Comparison of ENCODE assay signal across 6 cellular contexts in the genomic region with DNA sequence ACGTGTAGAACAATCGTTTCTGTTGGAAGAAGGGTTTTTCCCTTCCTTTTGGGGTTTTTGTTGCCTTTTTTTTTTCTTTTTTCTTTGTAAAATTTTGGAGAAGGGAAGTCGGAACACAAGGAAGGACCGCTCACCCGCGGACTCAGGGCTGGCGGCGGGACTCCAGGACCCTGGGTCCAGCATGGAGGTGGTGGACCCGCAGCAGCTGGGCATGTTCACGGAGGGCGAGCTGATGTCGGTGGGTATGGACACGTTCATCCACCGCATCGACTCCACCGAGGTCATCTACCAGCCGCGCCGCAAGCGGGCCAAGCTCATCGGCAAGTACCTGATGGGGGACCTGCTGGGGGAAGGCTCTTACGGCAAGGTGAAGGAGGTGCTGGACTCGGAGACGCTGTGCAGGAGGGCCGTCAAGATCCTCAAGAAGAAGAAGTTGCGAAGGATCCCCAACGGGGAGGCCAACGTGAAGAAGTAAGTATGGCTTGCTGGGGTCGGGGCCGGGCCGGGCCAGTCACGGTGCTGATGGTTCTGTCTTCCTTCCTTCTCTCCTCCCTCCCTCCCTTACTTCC. TPM values are rescaled to one million over a fixed set of nuclear protein-coding genes. Genes with fewer than 3 reads are reported as not detected.
A peak's percentile ranks its signal among the peaks of the same experiment; 100 is the strongest.
DNase-seq lines count a peak whose midpoint lies in the region; ATAC-seq and TF ChIP-seq lines count a peak whose summit lies in the region.

No MANE protein-coding gene starts in this region.

- WGBS in esophagus, 2 donors: 1 to 3% methylated on average over 31 to 32 of the region's 32 CpGs
- WGBS in smooth muscle cell (ENCODE audit: low lambda C conversion rate): 5% methylated on average over 32 of the region's 32 CpGs

- peaks cover 20% of the 10 kb centered on the region for H3K4me1 ChIP-seq in PC-9 (replicated peaks; ENCODE audit: insufficient read depth)
- H3K4me1 ChIP-seq in esophagus (ENCODE audit: control insufficient read depth in 2 of 2, insufficient read depth in 2 of 2, low read length in 1 of 2): peaks cover 4 to 20% of the 10 kb centered on the region in 2 donors
- H3K4me1 ChIP-seq in smooth muscle cell (ENCODE audit: low read depth): peaks cover 24% of the 10 kb centered on the region

- H3K27me3 ChIP-seq in PC-9 (ENCODE audit: insufficient read depth, low read depth): no peaks in the 10 kb centered on the region
- H3K27me3 ChIP-seq in esophagus (ENCODE audit: control insufficient read depth in 1 of 2, insufficient read depth in 2 of 2, low read length in 2 of 2): no peaks in the 10 kb centered on the region
- H3K27me3 ChIP-seq in smooth muscle cell (ENCODE audit: low read depth): no peaks in the 10 kb centered on the region

- H3F3A ChIP-seq in PC-9 (ENCODE audit: insufficient read depth, low read depth) (peaks cover 16% of the 10 kb centered on the region; the same call in 1 of the 2 replicates), smooth muscle cell (ENCODE audit: low read depth) (peaks cover 25% of the 10 kb centered on the region)

- H3K9ac ChIP-seq in smooth muscle cell (ENCODE audit: low read depth): peak overlapping the region; percentile 77

- peak overlapping the region; percentile 80 for H3K4me3 ChIP-seq in AG10803 (ENCODE audit: low read length)
- peak overlapping the region; percentile 71 for H3K4me3 ChIP-seq in PC-9
- peak overlapping the region; percentile 70 to 97 for H3K4me3 ChIP-seq in esophagus (ENCODE audit: low read depth in 1 of 2, low read length in 2 of 2)
- peak overlapping the region; percentile 88 for H3K4me3 ChIP-seq in smooth muscle cell

- POLR2A ChIA-PET in PC-9 (lab: Charles Lee; ENCODE audit: unreplicated experiment): interaction anchor here (0.6 kb wide), 1 partner anchor 283 kb away, joined by 6 read pairs; no protein-coding TSS in a partner anchor

- peak overlapping the region; percentile 91 for H3K4me2 ChIP-seq in PC-9
- H3K4me2 ChIP-seq in smooth muscle cell: peak overlapping the region; percentile 99

- H3K27ac ChIP-seq in PC-9 (0 out of 2 replicates have a peak overlapping the region, but pooled peaks have one; percentile 23), esophagus (ENCODE audit: low read depth in 2 of 2, low read length in 1 of 2) (peak overlapping the region; percentile 78 to 88), smooth muscle cell (ENCODE audit: low read depth) (peak overlapping the region; percentile 46)

- CTCF ChIA-PET in PC-9 (lab: Charles Lee): no interaction called here

- H3K9me2 ChIP-seq in PC-9 (ENCODE audit: insufficient read depth): no peaks in the 10 kb centered on the region

- no peak for ATAC-seq in GM21526 (IDR thresholded peaks at IDR 0.05; ENCODE audit: low FRiP score, unreplicated experiment)

- TSS peak; percentile 38 for BruUV-seq in PC-9 (replicated peaks; lab: Mats Ljungman, UMichigan)

- peaks cover 23% of the 10 kb centered on the region for H4K20me1 ChIP-seq in PC-9 (ENCODE audit: insufficient read depth)
- H4K20me1 ChIP-seq in smooth muscle cell (ENCODE audit: low read depth): peaks cover 29% of the 10 kb centered on the region

- H3K79me2 ChIP-seq in PC-9 (ENCODE audit: low read depth) (peaks cover 56% of the 10 kb centered on the region), smooth muscle cell (ENCODE audit: low read depth) (peaks cover 57% of the 10 kb centered on the region)

- TF ChIP-seq CTCF in AG10803 (conservative IDR thresholded peaks at IDR 0.05; ENCODE audit: low read length) (no peak), PC-9 (conservative IDR thresholded peaks at IDR 0.05) (no peak), smooth muscle cell (IDR thresholded peaks at IDR 0.05; ENCODE audit: borderline replicate concordance, insufficient read depth, poor library complexity, severe bottlenecking) (no peak)

- intact Hi-C loops in PC-9 (cut with micrococcal nuclease; ENCODE audit: unreplicated experiment): no loop called here

- no peak overlapping the region for H2AFZ ChIP-seq in PC-9
- H2AFZ ChIP-seq in smooth muscle cell (ENCODE audit: low read depth): no peak overlapping the region

- H3K9me3 ChIP-seq in PC-9 (ENCODE audit: insufficient read depth, low read depth): no peaks in the 10 kb centered on the region
- H3K9me3 ChIP-seq in esophagus (ENCODE audit: control insufficient read depth in 2 of 2, insufficient read depth in 1 of 2, low read depth in 1 of 2, low read length in 1 of 2): no peaks in the 10 kb centered on the region
- no peaks in the 10 kb centered on the region for H3K9me3 ChIP-seq in smooth muscle cell (replicated peaks; ENCODE audit: low read depth)

- DNase-seq in AG10803 (ENCODE audit: low read depth): no peak
- DNase-seq in PC-9: no peak
- no peak for DNase-seq in smooth muscle cell (lab: John Stamatoyannopoulos, UW; ENCODE audit: unreplicated experiment)
- no peak for DNase-seq in GM03348 (ENCODE audit: low spot score)

- H3K36me3 ChIP-seq in PC-9 (ENCODE audit: low read depth): no peaks in the 10 kb centered on the region
- peaks cover 0 to 6% of the 10 kb centered on the region in 2 donors for H3K36me3 ChIP-seq in esophagus (ENCODE audit: control insufficient read depth in 2 of 2, insufficient read depth in 2 of 2, low read length in 1 of 2)
- H3K36me3 ChIP-seq in smooth muscle cell (ENCODE audit: low read depth): no peaks in the 10 kb centered on the region

RNA-seq across cellular contexts. Expression of a gene that starts 1.2 kb away (rescaled TPM):
- total RNA-seq in PC-9 (2021) (53.0 and 59.5 TPM in 2 replicates), smooth muscle cell (23.6 and 29.3 TPM in 2 replicates)
- polyA plus RNA-seq in esophagus (10 to 100 TPM; 38.8 to 61.4 TPM), smooth muscle cell (62.3 and 79.7 TPM in 2 replicates)

RNA-seq across cellular contexts. Expression of a gene that starts 31.0 kb away (rescaled TPM):
- 1.8 and 1.9 TPM in 2 replicates for total RNA-seq in PC-9 (2021)
- polyA plus RNA-seq in esophagus: 1 to 10 TPM in 1 of 2 donors, under 1 TPM in 1; 0.95 to 1.3 TPM
- 1.7 and 2.7 TPM in 2 replicates for total RNA-seq in smooth muscle cell
- 10.2 and 10.5 TPM in 2 replicates for polyA plus RNA-seq in smooth muscle cell

RNA-seq across cellular contexts. Expression of a gene that starts 32.7 kb away (rescaled TPM):
- total RNA-seq in PC-9 (2021) (75.6 and 82.4 TPM in 2 replicates), smooth muscle cell (16.4 and 18.1 TPM in 2 replicates)
- polyA plus RNA-seq in esophagus (10 to 100 TPM; 43.1 to 56.5 TPM), smooth muscle cell (17.6 and 20.9 TPM in 2 replicates)

RNA-seq across cellular contexts. Expression of a gene that starts 34.7 kb away (rescaled TPM):
- total RNA-seq in PC-9 (2021): 157 and 214 TPM in 2 replicates
- polyA plus RNA-seq in esophagus: 100 to 1,000 TPM; 234 to 289 TPM
- 29.1 and 68.8 TPM in 2 replicates for total RNA-seq in smooth muscle cell
- 265 and 272 TPM in 2 replicates for polyA plus RNA-seq in smooth muscle cell

RNA-seq across cellular contexts. Expression of a gene that starts 41.6 kb away (rescaled TPM):
- total RNA-seq in PC-9 (2021) (61.4 and 92.0 TPM in 2 replicates), smooth muscle cell (25.0 and 58.5 TPM in 2 replicates)
- polyA plus RNA-seq in esophagus (10 to 100 TPM; 36.4 to 38.7 TPM), smooth muscle cell (65.3 and 70.6 TPM in 2 replicates)

Comparison
In these comparisons a context has a peak if more than half of its experiments do, and no peak if none do; other contexts are left out.
1. H3K27ac ChIP-seq: peak in every context shown above with its lines; median percentile 83 in esophagus; 46 in smooth muscle cell; 23 in PC-9.